11 cellular contexts compared by ENCODE assay signal in genomic region chr1:11134352-11135266, GRCh38. TPM values are rescaled to one million over a fixed set of nuclear protein-coding genes. Genes with fewer than 3 reads are reported as not detected.
A peak's percentile ranks its signal among the peaks of the same experiment; 100 is the strongest.
DNase-seq lines count a peak whose midpoint lies in the region; ATAC-seq, FAIRE-seq and TF ChIP-seq lines count a peak whose summit lies in the region.
"Had no signal": no experiment of that assay in that cellular context is flagged by ENCODE, and none has a peak within 500 bp of the region (broad histone marks: within the 10 kb centered on the region; RNA-seq: fewer than 3 reads in every experiment).

No MANE protein-coding gene starts in this region.

- no peaks in the 10 kb centered on the region for H3K27me3 Mint-ChIP-seq in astrocyte (ENCODE audit: low read depth, unreplicated experiment)
- H3K27me3 Mint-ChIP-seq in activated CD4-positive, alpha-beta T cell treated with anti-CD3 and anti-CD28 coated beads for 36 hours = no peaks in the 10 kb centered on the region
- H3K27me3 Mint-ChIP-seq: CD8-positive, alpha-beta memory T cell; central memory CD8-positive, alpha-beta T cell had no signal

- no peaks in the 10 kb centered on the region for H3K9me3 Mint-ChIP-seq in astrocyte (ENCODE audit: unreplicated experiment)
- H3K9me3 Mint-ChIP-seq in activated CD4-positive, alpha-beta T cell treated with anti-CD3 and anti-CD28 coated beads for 36 hours (ENCODE audit: low read depth) = no peaks in the 10 kb centered on the region
- H3K9me3 Mint-ChIP-seq: CD8-positive, alpha-beta memory T cell; central memory CD8-positive, alpha-beta T cell had no signal

- no peak overlapping the region for H3K27ac Mint-ChIP-seq in astrocyte (ENCODE audit: unreplicated experiment)
- no peak overlapping the region for H3K27ac Mint-ChIP-seq in activated CD4-positive, alpha-beta T cell treated with anti-CD3 and anti-CD28 coated beads for 36 hours

- TF ChIP-seq CTCF in AG10803 (conservative IDR thresholded peaks at IDR 0.05; ENCODE audit: low read length) = no peak
- TF ChIP-seq CTCF in astrocyte (IDR thresholded peaks at IDR 0.05; ENCODE audit: insufficient read depth, low read depth, low read length) = no peak

- CTCF ChIA-PET in activated CD4-positive, alpha-beta T cell treated with anti-CD3 and anti-CD28 coated beads for 36 hours (lab: Charles Lee) = interaction anchor here (0.7 kb wide), 1 partner anchor 216 kb away, joined by 3 read pairs; no protein-coding TSS in a partner anchor

- H3K27me3 ChIP-seq in astrocyte (ENCODE audit: insufficient read depth, low read length) = no peaks in the 10 kb centered on the region

- peaks cover 15% of the 10 kb centered on the region for H3K4me1 ChIP-seq in astrocyte (ENCODE audit: insufficient read depth, low read length)

- H3K36me3 Mint-ChIP-seq in astrocyte (ENCODE audit: low read depth, unreplicated experiment) = peaks cover 24% of the 10 kb centered on the region
- peaks cover 31% of the 10 kb centered on the region for H3K36me3 Mint-ChIP-seq in activated CD4-positive, alpha-beta T cell treated with anti-CD3 and anti-CD28 coated beads for 36 hours (ENCODE audit: low read depth)

- no peaks in the 10 kb centered on the region for H4K20me1 ChIP-seq in astrocyte (ENCODE audit: insufficient read depth, low read length)

- H3K79me2 ChIP-seq in astrocyte (ENCODE audit: insufficient read depth, low read length) = no peaks in the 10 kb centered on the region

- intact Hi-C loops in left ventricle myocardium superior (cut with micrococcal nuclease) = no loop called here
- intact Hi-C loops in activated CD4-positive, alpha-beta T cell treated with anti-CD3 and anti-CD28 coated beads for 36 hours (cut with DNase I, micrococcal nuclease) = no loop called here

- peaks cover 3% of the 10 kb centered on the region for H3K4me1 Mint-ChIP-seq in astrocyte (ENCODE audit: low read depth, unreplicated experiment)
- no peaks in the 10 kb centered on the region for H3K4me1 Mint-ChIP-seq in activated CD4-positive, alpha-beta T cell treated with anti-CD3 and anti-CD28 coated beads for 36 hours
- H3K4me1 Mint-ChIP-seq: CD8-positive, alpha-beta memory T cell; central memory CD8-positive, alpha-beta T cell had no signal

- TF ChIP-seq POLR2A in GM12892 (IDR thresholded peaks at IDR 0.05; ENCODE audit: low read depth, low read length) = no peak

- DNase-seq in AG10803 (ENCODE audit: low read depth) (peak; percentile 28), HUDEP-2 (lab: John Stamatoyannopoulos, UW; ENCODE audit: unreplicated experiment in 76 of 76) (peak in 56 of 76 experiments; percentile 2 to 66 (median 38)), astrocyte (ENCODE audit: low read depth) (peak; percentile 10), left ventricle myocardium superior (no peak), GM12892 (ENCODE audit: insufficient read length) (no peak)
- no peak for DNase-seq in activated CD4-positive, alpha-beta T cell treated with anti-CD3 and anti-CD28 coated beads for 36 hours
- DNase-seq: CD8-positive, alpha-beta memory T cell had no signal

- H3K9ac ChIP-seq in astrocyte (ENCODE audit: low read length) = no peak overlapping the region

- H2AFZ ChIP-seq in astrocyte (ENCODE audit: low read depth, low read length) = no peak overlapping the region

- H3K9me3 ChIP-seq in astrocyte (ENCODE audit: insufficient read depth, low read depth, low read length) = no peaks in the 10 kb centered on the region

- ATAC-seq in left ventricle myocardium superior = peak; percentile 61
- ATAC-seq in GM18870 (IDR thresholded peaks at IDR 0.05; ENCODE audit: unreplicated experiment) = no peak
- ATAC-seq in activated CD4-positive, alpha-beta T cell treated with anti-CD3 and anti-CD28 coated beads for 36 hours = no peak
- no peak for ATAC-seq in GM21390 (IDR thresholded peaks at IDR 0.05; ENCODE audit: unreplicated experiment)
- ATAC-seq: HCT116 had no signal

- H3K4me3 ChIP-seq in AG10803 (ENCODE audit: low read length) (no peak overlapping the region), astrocyte (ENCODE audit: insufficient read depth, low read depth, low read length) (no peak overlapping the region)

- no peak for FAIRE-seq in astrocyte (lab: Jason Lieb, UNC)
- FAIRE-seq in GM12892 (lab: Jason Lieb, UNC) = no peak

- POLR2A ChIA-PET in activated CD4-positive, alpha-beta T cell treated with anti-CD3 and anti-CD28 coated beads for 36 hours (lab: Charles Lee) = no interaction called here

- H3K4me3 Mint-ChIP-seq in astrocyte (ENCODE audit: unreplicated experiment) = no peak overlapping the region
- H3K4me3 Mint-ChIP-seq in activated CD4-positive, alpha-beta T cell treated with anti-CD3 and anti-CD28 coated beads for 36 hours = no peak overlapping the region
- H3K4me3 Mint-ChIP-seq: CD8-positive, alpha-beta memory T cell; central memory CD8-positive, alpha-beta T cell had no signal

- no peak overlapping the region for H3K27ac ChIP-seq in astrocyte (ENCODE audit: low read depth, low read length)

- peaks cover 27% of the 10 kb centered on the region for H3K36me3 ChIP-seq in astrocyte (ENCODE audit: insufficient read depth, low read length)

- peak overlapping the region; percentile 1 for H3K4me2 ChIP-seq in astrocyte (ENCODE audit: low read length)

RNA-seq across cellular contexts. Expression of gene EXOSC10, which starts 34.9 kb away (rescaled TPM):
- 53.4 and 56.8 TPM in 2 replicates for total RNA-seq in astrocyte
- total RNA-seq in left ventricle myocardium superior = 20.4 TPM
- total RNA-seq in activated CD4-positive, alpha-beta T cell treated with anti-CD3 and anti-CD28 coated beads for 36 hours = 10 to 100 TPM; 74.3 to 89.6 TPM
- polyA plus RNA-seq in GM12892 (2012; ENCODE audit: missing spikeins) = 50.2 TPM

RNA-seq across cellular contexts. Expression of gene ANGPTL7, which starts 54.5 kb away (rescaled TPM):
- total RNA-seq in astrocyte = 0.70 and 0.86 TPM in 2 replicates
- total RNA-seq in left ventricle myocardium superior = 1.0 TPM
- total RNA-seq in activated CD4-positive, alpha-beta T cell treated with anti-CD3 and anti-CD28 coated beads for 36 hours = not detected
- 0.19 TPM for polyA plus RNA-seq in GM12892 (2012; ENCODE audit: missing spikeins)
- total RNA-seq: CD8-positive, alpha-beta memory T cell had no signal
- polyA plus RNA-seq: CD8-positive, alpha-beta memory T cell had no signal

Comparison
In these comparisons a context has a peak if more than half of its experiments do, and no peak if none do; other contexts are left out.
1. DNase-seq: peak in AG10803 (single experiment), HUDEP-2 (56 of 76) and astrocyte (single experiment); none in left ventricle myocardium superior (single experiment), activated CD4-positive, alpha-beta T cell treated with anti-CD3 and anti-CD28 coated beads for 36 hours (single experiment) and GM12892 (single experiment).